21 cellular contexts compared by ENCODE assay signal in genomic region chr2:29193111-29193510, GRCh38.
"Had no signal": no experiment of that assay in that cellular context is flagged by ENCODE, and none has a peak within 500 bp of the region (broad histone marks: within the 10 kb centered on the region; RNA-seq: fewer than 3 reads in every experiment).

No MANE protein-coding gene starts in this region.

- H3K27me3 Mint-ChIP-seq: natural killer cell treated with Interleukin-12 subunit alpha and Interleukin-12 subunit beta and Interleukin-15 and Interleukin-18, amount 100 ng/mL, for 72 hours; stimulated activated memory B cell treated with anti-CD40 and anti-IgM and Interleukin-4, amounts not matched to agents 10 μg/mL and 1 μg/mL and 100 μg/mL, for 72 hours had no signal

- H3K36me3 Mint-ChIP-seq: naive B cell; natural killer cell treated with Interleukin-12 subunit alpha and Interleukin-12 subunit beta and Interleukin-15 and Interleukin-18, amount 100 ng/mL, for 72 hours had no signal

- H3K27ac ChIP-seq: lower lobe of right lung, prostate gland, right atrium auricular region, testis, tibial artery, upper lobe of left lung had no signal

- DNase-seq: cortex of kidney; effector CD4-positive, alpha-beta T cell; left ventricle myocardium superior; lower lobe of right lung; mucosa of descending colon; naive B cell; nucleus accumbens; stimulated activated CD4-positive, alpha-beta T cell treated with anti-CD3 and anti-CD28 coated beads, Interleukin-4, amount 100 ng/mL, for 4 hours; stimulated activated naive CD8-positive, alpha-beta T cell treated with anti-CD3 and anti-CD28 coated beads, Interleukin-15, Interleukin-2, amounts not matched to agents 100 U/mL and 50 U/mL, for 24 hours; substantia nigra; testis; tibial artery; upper lobe of left lung had no signal

- H3K4me1 ChIP-seq: lower lobe of right lung, prostate gland, right atrium auricular region, testis, tibial artery, upper lobe of left lung had no signal

- H3K9me3 ChIP-seq: lower lobe of right lung, mucosa of descending colon, prostate gland, right atrium auricular region, testis, tibial artery, upper lobe of left lung had no signal

- H3K4me1 Mint-ChIP-seq: memory B cell; mesothelial cell of epicardium; neural crest cell; stimulated activated memory B cell treated with anti-CD40 and anti-IgM and Interleukin-4, amounts not matched to agents 10 μg/mL and 1 μg/mL and 100 μg/mL, for 72 hours had no signal

- H3K36me3 ChIP-seq: prostate gland, upper lobe of left lung had no signal

- H3K4me3 Mint-ChIP-seq: memory B cell; mesothelial cell of epicardium; naive B cell; natural killer cell treated with Interleukin-12 subunit alpha and Interleukin-12 subunit beta and Interleukin-15 and Interleukin-18, amount 100 ng/mL, for 72 hours; neural crest cell; stimulated activated memory B cell treated with anti-CD40 and anti-IgM and Interleukin-4, amounts not matched to agents 10 μg/mL and 1 μg/mL and 100 μg/mL, for 72 hours had no signal

- H3K27ac Mint-ChIP-seq: memory B cell; mesothelial cell of epicardium; naive B cell; natural killer cell treated with Interleukin-12 subunit alpha and Interleukin-12 subunit beta and Interleukin-15 and Interleukin-18, amount 100 ng/mL, for 72 hours; stimulated activated memory B cell treated with anti-CD40 and anti-IgM and Interleukin-4, amounts not matched to agents 10 μg/mL and 1 μg/mL and 100 μg/mL, for 72 hours had no signal

- ATAC-seq: left ventricle myocardium superior; lower lobe of right lung; mucosa of descending colon; natural killer cell treated with Interleukin-12 subunit alpha and Interleukin-12 subunit beta and Interleukin-15 and Interleukin-18, amount 100 ng/mL, for 72 hours; sciatic nerve; stimulated activated memory B cell treated with anti-CD40 and anti-IgM and Interleukin-4, amounts not matched to agents 10 μg/mL and 1 μg/mL and 100 μg/mL, for 72 hours; stimulated activated naive CD8-positive, alpha-beta T cell treated with anti-CD3 and anti-CD28 coated beads, Interleukin-15, Interleukin-2, amounts not matched to agents 100 U/mL and 50 U/mL, for 24 hours had no signal

- H3K9me3 Mint-ChIP-seq: memory B cell; natural killer cell treated with Interleukin-12 subunit alpha and Interleukin-12 subunit beta and Interleukin-15 and Interleukin-18, amount 100 ng/mL, for 72 hours; neural crest cell; stimulated activated memory B cell treated with anti-CD40 and anti-IgM and Interleukin-4, amounts not matched to agents 10 μg/mL and 1 μg/mL and 100 μg/mL, for 72 hours had no signal

- H3K27me3 ChIP-seq: right atrium auricular region, testis, tibial artery, upper lobe of left lung had no signal

- H3K4me3 ChIP-seq: lower lobe of right lung, mucosa of descending colon, prostate gland, right atrium auricular region, testis, tibial artery, upper lobe of left lung had no signal
